ENCODE assay signal across 19 cellular contexts in the genomic region with DNA sequence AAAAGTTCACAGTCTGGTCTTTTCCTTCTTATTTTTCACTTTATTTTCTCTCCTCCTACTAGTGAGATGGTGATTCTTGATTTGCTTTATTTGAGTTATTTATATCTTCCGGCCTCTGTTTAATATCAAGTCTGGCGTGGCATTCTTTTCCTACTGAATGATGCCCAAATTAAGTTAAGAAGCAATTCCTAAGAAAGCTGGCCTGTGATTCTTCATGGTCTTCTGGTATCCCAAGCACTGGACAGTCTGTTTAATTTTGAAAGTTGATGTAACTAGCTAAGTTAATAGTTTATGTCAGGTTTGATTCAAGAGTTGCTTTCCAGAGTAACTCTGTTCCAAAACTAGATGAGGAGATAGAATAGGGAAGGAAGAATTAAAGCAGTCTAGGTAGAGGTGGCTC. TPM values are rescaled to one million over a fixed set of nuclear protein-coding genes. Genes with fewer than 3 reads are reported as not detected.
A peak's percentile ranks its signal among the peaks of the same experiment; 100 is the strongest.
DNase-seq lines count a peak whose midpoint lies in the region; ATAC-seq and TF ChIP-seq lines count a peak whose summit lies in the region.
"Had no signal": no experiment of that assay in that cellular context is flagged by ENCODE, and none has a peak within 500 bp of the region (broad histone marks: within the 10 kb centered on the region; RNA-seq: fewer than 3 reads in every experiment).

No MANE protein-coding gene starts in this region.

- no peaks in the 10 kb centered on the region for H4K20me1 ChIP-seq in SK-N-SH (ENCODE audit: insufficient read depth)

- H3K4me1 ChIP-seq in SK-N-SH (ENCODE audit: control insufficient read depth in 1 of 2, insufficient read depth in 2 of 2, low read depth in 1 of 2, low read length in 1 of 2) (peaks cover 4 to 19% of the 10 kb centered on the region in 2 experiments), psoas muscle (peaks cover 7% of the 10 kb centered on the region), urinary bladder (ENCODE audit: insufficient read depth) (no peaks in the 10 kb centered on the region)
- H3K4me1 ChIP-seq: HAP-1 had no signal

- H3K27me3 ChIP-seq in SK-N-SH (ENCODE audit: insufficient read depth) (no peaks in the 10 kb centered on the region), psoas muscle (ENCODE audit: insufficient read depth in 3 of 3, low read length in 2 of 3) (no peaks in the 10 kb centered on the region), WERI-Rb-1 (ENCODE audit: insufficient read depth, low read depth, severe bottlenecking) (no peaks in the 10 kb centered on the region)

- no peak for DNase-seq in SK-N-SH
- DNase-seq in fibroblast of the aortic adventitia (ENCODE audit: low read depth) = peak; percentile 29
- no peak for DNase-seq in psoas muscle
- DNase-seq in EL = no peak
- no peak for DNase-seq in WERI-Rb-1
- DNase-seq: COR-L47, DMS153, NCI-H1417 treated with DMSO at 0.1 percent for 48 hours, NCI-H1930, NCI-H2171, NCI-H446 treated with DMSO at 0.1 percent for 48 hours, NCI-H748 treated with DMSO at 0.1 percent for 48 hours, RPMI8226 had no signal

- H3K9ac ChIP-seq in SK-N-SH = no peak overlapping the region

- CTCF ChIA-PET in SK-N-SH (lab: Yijun Ruan, JAX) = interaction anchor here (0.6 to 2.8 kb wide), 3 partner anchors 10 to 187 kb away, joined by 4 to 12 read pairs (median 4); no protein-coding TSS in a partner anchor

- peaks cover 17% of the 10 kb centered on the region for H3F3A ChIP-seq in SK-N-SH (replicated peaks; ENCODE audit: insufficient read depth)

- H2AFZ ChIP-seq in SK-N-SH (ENCODE audit: low read depth) = no peak overlapping the region

- ATAC-seq in psoas muscle (no peak), GM18517 (IDR thresholded peaks at IDR 0.05; ENCODE audit: unreplicated experiment) (no peak), GM21528 (IDR thresholded peaks at IDR 0.05; ENCODE audit: low FRiP score, unreplicated experiment) (no peak)
- ATAC-seq: K562 had no signal

- no peaks in the 10 kb centered on the region for H3K79me2 ChIP-seq in SK-N-SH (ENCODE audit: insufficient read depth)

- no peaks in the 10 kb centered on the region for H3K36me3 ChIP-seq in SK-N-SH (replicated peaks in 1 of 2; ENCODE audit: control insufficient read depth in 1 of 2, insufficient read depth in 2 of 2, low read length in 1 of 2)
- no peaks in the 10 kb centered on the region for H3K36me3 ChIP-seq in psoas muscle (ENCODE audit: insufficient read depth in 1 of 2, low read depth in 1 of 2)
- no peaks in the 10 kb centered on the region for H3K36me3 ChIP-seq in urinary bladder (ENCODE audit: insufficient read depth)
- no peaks in the 10 kb centered on the region for H3K36me3 ChIP-seq in WERI-Rb-1
- H3K36me3 ChIP-seq: HAP-1 had no signal

- H3K4me3 ChIP-seq in SK-N-SH (ENCODE audit: low read depth in 2 of 2, low read length in 1 of 2) (no peak overlapping the region), fibroblast of the aortic adventitia (ENCODE audit: low read depth, low read length) (no peak overlapping the region), psoas muscle (no peak overlapping the region), urinary bladder (ENCODE audit: low read depth, low read length) (no peak overlapping the region), WERI-Rb-1 (ENCODE audit: low read depth, low read length) (no peak overlapping the region)
- H3K4me3 ChIP-seq: HAP-1, K562 had no signal

- intact Hi-C loops in psoas muscle (cut with DNase I) = no loop called here

- WGBS in SK-N-SH (ENCODE audit: low lambda C conversion rate) = 27% methylated on average over 2 of the region's 2 CpGs
- WGBS in psoas muscle, 3 donors = 53 to 83% (median 66%) methylated on average over 2 of the region's 2 CpGs
- WGBS in urinary bladder = 55% methylated on average over 2 of the region's 2 CpGs

- no peak overlapping the region for H3K4me2 ChIP-seq in SK-N-SH

- no peak for TF ChIP-seq RAD21 in SK-N-SH (IDR thresholded peaks at IDR 0.05; ENCODE audit: low read length)

- TF ChIP-seq EP300 in SK-N-SH (IDR thresholded peaks at IDR 0.05; ENCODE audit: borderline replicate concordance in 1 of 2, low read depth in 1 of 2, low read length in 1 of 2) = peak; percentile 75 to 84

- no peaks in the 10 kb centered on the region for H3K9me2 ChIP-seq in SK-N-SH

- no peak for TF ChIP-seq CTCF in SK-N-SH (IDR thresholded peaks at IDR 0.05)
- no peak for TF ChIP-seq CTCF in fibroblast of the aortic adventitia (IDR thresholded peaks at IDR 0.05; ENCODE audit: insufficient read depth, low read length)
- TF ChIP-seq CTCF in psoas muscle (IDR thresholded peaks at IDR 0.05) = no peak
- no peak for TF ChIP-seq CTCF in WERI-Rb-1 (IDR thresholded peaks at IDR 0.05; ENCODE audit: low read depth, low read length)

- no peaks in the 10 kb centered on the region for H3K9me3 ChIP-seq in SK-N-SH
- no peaks in the 10 kb centered on the region for H3K9me3 ChIP-seq in psoas muscle
- no peaks in the 10 kb centered on the region for H3K9me3 ChIP-seq in WERI-Rb-1 (ENCODE audit: severe bottlenecking)
- H3K9me3 ChIP-seq: HAP-1 had no signal

- H3K27ac ChIP-seq in SK-N-SH (ENCODE audit: low read depth in 2 of 2, low read length in 1 of 2) (peak overlapping the region; percentile 65 to 89; a peak in 3 of 4 replicates), psoas muscle (peak overlapping the region; percentile 11), urinary bladder (ENCODE audit: low read depth) (peak overlapping the region; percentile 18), WERI-Rb-1 (no peak overlapping the region)
- H3K27ac ChIP-seq: C4-2B had no signal

- POLR2A ChIA-PET in SK-N-SH (lab: Yijun Ruan, JAX) = no interaction called here

TF ChIP-seq in SK-N-SH, 30 proteins besides CTCF, POLR2A, EP300 and RAD21:
- no peak for TF ChIP-seq NRF1 (IDR thresholded peaks at IDR 0.05; ENCODE audit: low read depth, low read length)
- no peak for TF ChIP-seq YY1 (IDR thresholded peaks at IDR 0.05; ENCODE audit: low read depth)
- peak; percentile 74; the same call in 1 of the 2 replicates for TF ChIP-seq SIN3A (IDR thresholded peaks at IDR 0.05; ENCODE audit: borderline replicate concordance, low read depth, low read length)
- peak; percentile 45; the same call in 1 of the 2 replicates for TF ChIP-seq RXRA (IDR thresholded peaks at IDR 0.05; ENCODE audit: borderline replicate concordance, low read depth)
- TF ChIP-seq FOXM1 (IDR thresholded peaks at IDR 0.05; ENCODE audit: low read depth) = peak; percentile 73
- TF ChIP-seq JUND (IDR thresholded peaks at IDR 0.05) = peak; percentile 45; the same call in 1 of the 2 replicates
- TF ChIP-seq NFIC (IDR thresholded peaks at IDR 0.05; ENCODE audit: borderline replicate concordance) = peak; percentile 47; the same call in 1 of the 2 replicates
- no peak for TF ChIP-seq GATA2 (CRISPR knock-in tag; IDR thresholded peaks at IDR 0.05)
- TF ChIP-seq POLR2AphosphoS5 (IDR thresholded peaks at IDR 0.05; ENCODE audit: low read depth, low read length) = peak; percentile 92
- no peak for TF ChIP-seq GABPA (IDR thresholded peaks at IDR 0.05; ENCODE audit: low read depth)
- no peak for TF ChIP-seq FOSL2 (IDR thresholded peaks at IDR 0.05; ENCODE audit: borderline replicate concordance, low read depth)
- no peak for TF ChIP-seq FOXJ3 (CRISPR knock-in tag; IDR thresholded peaks at IDR 0.05)
- TF ChIP-seq TCF12 (IDR thresholded peaks at IDR 0.05) = peak; percentile 98
- TF ChIP-seq, protein P1, sequence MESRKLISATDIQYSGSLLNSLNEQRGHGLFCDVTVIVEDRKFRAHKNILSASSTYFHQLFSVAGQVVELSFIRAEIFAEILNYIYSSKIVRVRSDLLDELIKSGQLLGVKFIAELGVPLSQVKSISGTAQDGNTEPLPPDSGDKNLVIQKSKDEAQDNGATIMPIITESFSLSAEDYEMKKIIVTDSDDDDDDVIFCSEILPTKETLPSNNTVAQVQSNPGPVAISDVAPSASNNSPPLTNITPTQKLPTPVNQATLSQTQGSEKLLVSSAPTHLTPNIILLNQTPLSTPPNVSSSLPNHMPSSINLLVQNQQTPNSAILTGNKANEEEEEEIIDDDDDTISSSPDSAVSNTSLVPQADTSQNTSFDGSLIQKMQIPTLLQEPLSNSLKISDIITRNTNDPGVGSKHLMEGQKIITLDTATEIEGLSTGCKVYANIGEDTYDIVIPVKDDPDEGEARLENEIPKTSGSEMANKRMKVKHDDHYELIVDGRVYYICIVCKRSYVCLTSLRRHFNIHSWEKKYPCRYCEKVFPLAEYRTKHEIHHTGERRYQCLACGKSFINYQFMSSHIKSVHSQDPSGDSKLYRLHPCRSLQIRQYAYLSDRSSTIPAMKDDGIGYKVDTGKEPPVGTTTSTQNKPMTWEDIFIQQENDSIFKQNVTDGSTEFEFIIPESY (IDR thresholded peaks at IDR 0.05; ENCODE audit: borderline replicate concordance, low read depth) = no peak
- peak; percentile 53; the same call in 1 of the 2 replicates for TF ChIP-seq MEF2A (IDR thresholded peaks at IDR 0.05; ENCODE audit: borderline replicate concordance, low read depth)
- peak; percentile 70 for TF ChIP-seq TEAD4 (IDR thresholded peaks at IDR 0.05; ENCODE audit: borderline replicate concordance, insufficient read depth)
- peak; percentile 64 for TF ChIP-seq RCOR1 (IDR thresholded peaks at IDR 0.05; ENCODE audit: low read length)
- TF ChIP-seq, protein P2, sequence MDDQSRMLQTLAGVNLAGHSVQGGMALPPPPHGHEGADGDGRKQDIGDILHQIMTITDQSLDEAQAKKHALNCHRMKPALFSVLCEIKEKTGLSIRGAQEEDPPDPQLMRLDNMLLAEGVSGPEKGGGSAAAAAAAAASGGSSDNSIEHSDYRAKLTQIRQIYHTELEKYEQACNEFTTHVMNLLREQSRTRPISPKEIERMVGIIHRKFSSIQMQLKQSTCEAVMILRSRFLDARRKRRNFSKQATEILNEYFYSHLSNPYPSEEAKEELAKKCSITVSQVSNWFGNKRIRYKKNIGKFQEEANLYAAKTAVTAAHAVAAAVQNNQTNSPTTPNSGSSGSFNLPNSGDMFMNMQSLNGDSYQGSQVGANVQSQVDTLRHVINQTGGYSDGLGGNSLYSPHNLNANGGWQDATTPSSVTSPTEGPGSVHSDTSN (IDR thresholded peaks at IDR 0.05) = peak; percentile 88
- no peak for TF ChIP-seq RFX5 (IDR thresholded peaks at IDR 0.05; ENCODE audit: low read length)

RNA-seq across cellular contexts. Expression of a gene that starts 9.2 kb away (rescaled TPM):
- polyA plus RNA-seq in SK-N-SH (2012; rRNA removed) (48.9 and 72.0 TPM in 2 replicates), psoas muscle (10 to 100 TPM; 17.1 to 76.4 (median 38.8) TPM), urinary bladder (58.9 TPM)
- polyA plus RNA-seq in SK-N-SH (2012; cell fraction: cytosol; rRNA removed) = 79.6 and 101 TPM in 2 replicates
- polyA plus RNA-seq in SK-N-SH (2012; cell fraction: nucleus; rRNA removed) = 19.8 and 65.1 TPM in 2 replicates
- total RNA-seq in fibroblast of the aortic adventitia (ENCODE audit: low replicate concordance) (131 and 148 TPM in 2 replicates), psoas muscle (100 to 1,000 TPM; 119 to 262 (median 177) TPM), urinary bladder (229 TPM)
